12 cellular contexts compared by ENCODE assay signal in genomic region chr5:60340965-60341471, GRCh38.
DNase-seq lines count a peak whose midpoint lies in the region; ATAC-seq lines count a peak whose summit lies in the region.
"Had no signal": no experiment of that assay in that cellular context is flagged by ENCODE, and none has a peak within 500 bp of the region (broad histone marks: within the 10 kb centered on the region; RNA-seq: fewer than 3 reads in every experiment).

No MANE protein-coding gene starts in this region.

- ATAC-seq in GM18499 (IDR thresholded peaks at IDR 0.05; ENCODE audit: insufficient read depth, unreplicated experiment) (peak; percentile 71), GM21360 (IDR thresholded peaks at IDR 0.05; ENCODE audit: unreplicated experiment) (peak; percentile 65), HG03442 (IDR thresholded peaks at IDR 0.05; ENCODE audit: unreplicated experiment) (peak; percentile 64), HG02588 (IDR thresholded peaks at IDR 0.05; ENCODE audit: unreplicated experiment) (no peak)

- DNase-seq in globus pallidus (ENCODE audit: low spot score) (peak; percentile 13), putamen (ENCODE audit: low spot score) (no peak), NCI-H524 (lab: John Stamatoyannopoulos, UW) (no peak), NCI-H82 (lab: John Stamatoyannopoulos, UW) (no peak)
- DNase-seq: activated CD8-positive, alpha-beta memory T cell treated with anti-CD3 and anti-CD28 coated beads for 24 hours; CD4-positive, alpha-beta memory T cell; NCI-H526 treated with DMSO at 0.1 percent for 48 hours; sigmoid colon had no signal
